17 cellular contexts compared by ENCODE assay signal in the genomic region with DNA sequence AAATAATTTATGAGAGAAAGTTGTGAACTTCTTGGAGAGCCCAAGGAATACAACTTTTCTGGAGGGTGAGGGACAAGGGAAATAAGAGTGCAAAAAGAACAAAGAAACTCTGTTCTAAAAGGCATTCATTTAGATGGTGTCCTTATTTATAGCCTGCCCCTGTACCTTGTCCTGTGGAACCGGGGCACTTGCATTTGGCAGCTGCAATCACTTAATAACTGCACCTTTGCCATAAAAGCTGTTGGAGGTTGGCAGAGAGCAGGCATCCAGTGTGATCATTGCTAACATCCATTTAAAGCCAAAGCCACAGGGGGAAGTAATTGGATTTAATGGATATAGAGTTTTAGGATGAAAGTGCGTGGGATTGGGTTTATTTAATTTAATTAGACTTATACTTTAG. TPM values are rescaled to one million over a fixed set of nuclear protein-coding genes. Genes with fewer than 3 reads are reported as not detected.
A peak's percentile ranks its signal among the peaks of the same experiment; 100 is the strongest.
DNase-seq lines count a peak whose midpoint lies in the region; ATAC-seq, FAIRE-seq and TF ChIP-seq lines count a peak whose summit lies in the region.
"Had no signal": no experiment of that assay in that cellular context is flagged by ENCODE, and none has a peak within 500 bp of the region (broad histone marks: within the 10 kb centered on the region; RNA-seq: fewer than 3 reads in every experiment).

No MANE protein-coding gene starts in this region.

- H3K36me3 ChIP-seq in A673 (ENCODE audit: insufficient read depth, low read length, poor library complexity, severe bottlenecking), result no peaks in the 10 kb centered on the region
- H3K36me3 ChIP-seq in small intestine (ENCODE audit: control insufficient read depth in 2 of 2, insufficient read depth in 2 of 2, low read length in 2 of 2), result no peaks in the 10 kb centered on the region
- H3K36me3 ChIP-seq: BLaER1 had no signal

- WGBS in small intestine, 3 donors, result 20 to 65% (median 35%) methylated on average over 2 of the region's 2 CpGs

- H3K4me3 ChIP-seq in A673 (ENCODE audit: low read depth, low read length, poor library complexity, severe bottlenecking), result no peak overlapping the region
- H3K4me3 ChIP-seq in small intestine (ENCODE audit: low read depth in 1 of 2, low read length in 2 of 2), result no peak overlapping the region
- H3K4me3 ChIP-seq: BLaER1 had no signal

- H3K27me3 ChIP-seq in A673 (replicated peaks; ENCODE audit: insufficient read depth, low read depth, low read length, poor library complexity), result no peaks in the 10 kb centered on the region
- H3K27me3 ChIP-seq in small intestine (ENCODE audit: control insufficient read depth in 2 of 2, insufficient read depth in 2 of 2, low read length in 2 of 2), result no peaks in the 10 kb centered on the region
- H3K27me3 ChIP-seq: BLaER1 had no signal

- POLR2A ChIA-PET in A673 (lab: Charles Lee; ENCODE audit: low non-redundant PET), result no interaction called here

- intact Hi-C loops in A673 (cut with micrococcal nuclease; ENCODE audit: unreplicated experiment), result no loop called here

- H3K27ac ChIP-seq in A673 (ENCODE audit: low read depth, low read length, poor library complexity, severe bottlenecking) (no peak overlapping the region), small intestine (ENCODE audit: low read depth in 1 of 2, low read length in 1 of 2) (peak overlapping the region; percentile 77 to 91)
- H3K27ac ChIP-seq: 22Rv1, BLaER1 had no signal

- FAIRE-seq in small intestine (lab: Jason Lieb, UNC), result no peak
- FAIRE-seq: GM19239 had no signal

- no peak for TF ChIP-seq CTCF in A673 (conservative IDR thresholded peaks at IDR 0.05; ENCODE audit: low read depth, low read length)

- peak; percentile 30 for DNase-seq in NCI-H146 (lab: John Stamatoyannopoulos, UW)
- DNase-seq in NCI-H146 treated with DMSO at 0.1 percent for 48 hours (lab: John Stamatoyannopoulos, UW; ENCODE audit: unreplicated experiment), result no peak
- peak; percentile 33 for DNase-seq in A673 (ENCODE audit: low spot score)
- peak; percentile 21 for DNase-seq in cerebellum (ENCODE audit: low spot score)
- peak; percentile 91 for DNase-seq in small intestine
- DNase-seq in hypothalamus (lab: John Stamatoyannopoulos, UW), result no peak
- DNase-seq: AML-193; Caco-2; CD8-positive, alpha-beta memory T cell; DND-41; GF-D8; HCEC 1CT; HFFc6 had no signal

- CTCF ChIA-PET in A673 (lab: Charles Lee), result no interaction called here

- BruUV-seq in A673 (replicated peaks; lab: Mats Ljungman, UMichigan), result no TSS peak

- peaks cover 6% of the 10 kb centered on the region for H3K4me1 ChIP-seq in A673 (ENCODE audit: insufficient read depth, low read length, poor library complexity, severe bottlenecking)
- H3K4me1 ChIP-seq in small intestine (ENCODE audit: control insufficient read depth in 2 of 2, insufficient read depth in 1 of 2, low read depth in 1 of 2, low read length in 1 of 2), result peaks cover 2 to 5% of the 10 kb centered on the region in 2 donors

- H3K9me3 ChIP-seq in A673 (ENCODE audit: low read depth, low read length, poor library complexity, severe bottlenecking) (no peaks in the 10 kb centered on the region), small intestine (ENCODE audit: control insufficient read depth, low read depth) (no peaks in the 10 kb centered on the region)
- H3K9me3 ChIP-seq: BLaER1, Caco-2 had no signal

- no peak for ATAC-seq in GM19463 (IDR thresholded peaks at IDR 0.05; ENCODE audit: unreplicated experiment)

RNA-seq across cellular contexts. Expression of a gene that starts 50.8 kb away (rescaled TPM):
- total RNA-seq in A673 (2021) (40.0 and 73.3 TPM in 2 replicates), cerebellum (55.3 TPM)
- polyA plus RNA-seq in small intestine, result 100 to 1,000 TPM; 127 to 848 (median 239) TPM

Comparison
In these comparisons a context has a peak if more than half of its experiments do, and no peak if none do; other contexts are left out.
1. DNase-seq: peak in NCI-H146 (single experiment), A673 (single experiment), cerebellum (single experiment) and small intestine (single experiment); none in NCI-H146 treated with DMSO at 0.1 percent for 48 hours (single experiment) and hypothalamus (0 of 51).